ENCODE assay signal across 10 cellular contexts in genomic region chr1:43532716-43533115, GRCh38. TPM values are rescaled to one million over a fixed set of nuclear protein-coding genes. Genes with fewer than 3 reads are reported as not detected.
DNase-seq lines count a peak whose midpoint lies in the region; ATAC-seq, FAIRE-seq and TF ChIP-seq lines count a peak whose summit lies in the region.
"Had no signal": no experiment of that assay in that cellular context is flagged by ENCODE, and none has a peak within 500 bp of the region (broad histone marks: within the 10 kb centered on the region; RNA-seq: fewer than 3 reads in every experiment).

No MANE protein-coding gene starts in this region.

- no peak overlapping the region for H3K9ac ChIP-seq in SK-N-MC (ENCODE audit: insufficient read length)

- H3K4me3 ChIP-seq in CD4-positive, CD25-positive, alpha-beta regulatory T cell (ENCODE audit: low read depth, low read length): no peak overlapping the region
- H3K4me3 ChIP-seq in SK-N-MC (peak overlapping the region; percentile 93), esophagus (ENCODE audit: low read depth in 1 of 2, low read length in 2 of 2) (peak overlapping the region; percentile 74 to 81), pancreas (peak overlapping the region in 2 of 4 donors; percentile 75)

- FAIRE-seq in pancreas (lab: Jason Lieb, UNC): no peak
- FAIRE-seq: RCC 7860 had no signal

- no peak for ATAC-seq in CD4-positive, CD25-positive, alpha-beta regulatory T cell (ENCODE audit: low read depth in 2 of 2)
- no peak for ATAC-seq in pancreas
- no peak for ATAC-seq in GM18907 (IDR thresholded peaks at IDR 0.05; ENCODE audit: unreplicated experiment)
- no peak for ATAC-seq in GM19328 (IDR thresholded peaks at IDR 0.05; ENCODE audit: unreplicated experiment)

- H3K36me3 Mint-ChIP-seq in CD4-positive, CD25-positive, alpha-beta regulatory T cell: peaks cover 4% of the 10 kb centered on the region

- no peak overlapping the region for H3K27ac Mint-ChIP-seq in CD4-positive, CD25-positive, alpha-beta regulatory T cell

- no peaks in the 10 kb centered on the region for H3K36me3 ChIP-seq in CD4-positive, CD25-positive, alpha-beta regulatory T cell (ENCODE audit: control insufficient read depth, insufficient read depth, low read length)
- H3K36me3 ChIP-seq in SK-N-MC (ENCODE audit: insufficient read depth, low read length) (peaks cover 2% of the 10 kb centered on the region; the same call in 1 of the 2 replicates), esophagus (ENCODE audit: control insufficient read depth in 2 of 2, insufficient read depth in 2 of 2, low read length in 1 of 2) (no peaks in the 10 kb centered on the region), pancreas (no peaks in the 10 kb centered on the region)

- H3K9me3 Mint-ChIP-seq in CD4-positive, CD25-positive, alpha-beta regulatory T cell: peaks cover 0 to 2% (median 0%) of the 10 kb centered on the region in 7 donors

- intact Hi-C loops in pancreas (cut with DNase I): no loop called here

- no peaks in the 10 kb centered on the region for H3K9me3 ChIP-seq in CD4-positive, CD25-positive, alpha-beta regulatory T cell (ENCODE audit: control insufficient read depth in 2 of 2, low read length in 2 of 2)
- H3K9me3 ChIP-seq in SK-N-MC (ENCODE audit: low read depth, low read length) (no peaks in the 10 kb centered on the region), esophagus (ENCODE audit: control insufficient read depth in 2 of 2, insufficient read depth in 1 of 2, low read depth in 1 of 2, low read length in 1 of 2) (no peaks in the 10 kb centered on the region), pancreas (no peaks in the 10 kb centered on the region)

- H3K4me3 Mint-ChIP-seq in CD4-positive, CD25-positive, alpha-beta regulatory T cell: peak overlapping the region; percentile 48 to 72 (median 71)

- peaks cover 17% of the 10 kb centered on the region for H3K27me3 ChIP-seq in CD4-positive, CD25-positive, alpha-beta regulatory T cell (ENCODE audit: control insufficient read depth, insufficient read depth, low read length)
- H3K27me3 ChIP-seq in esophagus (ENCODE audit: control insufficient read depth in 1 of 2, insufficient read depth in 2 of 2, low read length in 2 of 2): no peaks in the 10 kb centered on the region
- H3K27me3 ChIP-seq in pancreas: no peaks in the 10 kb centered on the region

- H3K4me1 Mint-ChIP-seq in CD4-positive, CD25-positive, alpha-beta regulatory T cell: peaks cover 0 to 22% (median 17%) of the 10 kb centered on the region in 4 donors

- H3K4me1 ChIP-seq in CD4-positive, CD25-positive, alpha-beta regulatory T cell (ENCODE audit: control insufficient read depth, insufficient read depth, low read length, poor library complexity, severe bottlenecking): peaks cover 4% of the 10 kb centered on the region
- H3K4me1 ChIP-seq in esophagus (ENCODE audit: control insufficient read depth in 2 of 2, insufficient read depth in 2 of 2, low read length in 1 of 2): peaks cover 12 to 26% of the 10 kb centered on the region in 2 donors
- peaks cover 20 to 41% (median 27%) of the 10 kb centered on the region in 3 donors for H3K4me1 ChIP-seq in pancreas

- 36 to 47% methylated on average over 5 of the region's 5 CpGs for WGBS in esophagus, 2 donors
- WGBS in pancreas, 2 donors: 25 to 33% methylated on average over 5 of the region's 5 CpGs

- no peak overlapping the region for H3K27ac ChIP-seq in CD4-positive, CD25-positive, alpha-beta regulatory T cell (ENCODE audit: insufficient read depth, low read length, poor library complexity, severe bottlenecking)
- H3K27ac ChIP-seq in SK-N-MC: peak overlapping the region; percentile 15; the same call in 1 of the 2 replicates
- H3K27ac ChIP-seq in esophagus (ENCODE audit: low read depth in 2 of 2, low read length in 1 of 2): peak overlapping the region; percentile 70 to 80
- H3K27ac ChIP-seq in pancreas: peak overlapping the region in 3 of 4 donors; percentile 70 to 86 (median 80)

- no peak for DNase-seq in CD4-positive, CD25-positive, alpha-beta regulatory T cell
- DNase-seq in SK-N-MC (ENCODE audit: low read depth, low spot score): no peak
- DNase-seq in pancreas: peak in 1 of 6 donors; percentile 16
- no peak for DNase-seq in activated CD4-positive, CD25-positive, alpha-beta regulatory T cell (lab: John Stamatoyannopoulos, UW)
- DNase-seq in OCI-M2 (lab: John Stamatoyannopoulos, UW; ENCODE audit: unreplicated experiment): no peak
- DNase-seq: NCI-H1048 had no signal

- H3K27me3 Mint-ChIP-seq in CD4-positive, CD25-positive, alpha-beta regulatory T cell: peaks cover 68% of the 10 kb centered on the region

- no peak for TF ChIP-seq CTCF in pancreas (IDR thresholded peaks at IDR 0.05)

RNA-seq across cellular contexts. Expression of gene PTPRF, which starts 2.0 kb away (rescaled TPM):
- total RNA-seq in CD4-positive, CD25-positive, alpha-beta regulatory T cell: 0.22 TPM
- polyA plus RNA-seq in CD4-positive, CD25-positive, alpha-beta regulatory T cell: not detected
- 10 to 100 TPM; 62.7 to 69.9 TPM for polyA plus RNA-seq in esophagus
- total RNA-seq in pancreas: 100 to 1,000 TPM in 5 of 6 donors, 10 to 100 TPM in 1; 89.2 to 210 (median 131) TPM
- 10 to 100 TPM; 42.9 to 44.6 TPM for polyA plus RNA-seq in pancreas

Comparison
In these comparisons a context has a peak if more than half of its experiments do, and no peak if none do; other contexts are left out.
1. RNA of gene PTPRF, which starts 2.0 kb away (polyA plus RNA-seq): 62.7 to 69.9 TPM in esophagus and 42.9 to 44.6 TPM in pancreas; not detected in CD4-positive, CD25-positive, alpha-beta regulatory T cell; every median in the first group is over 10 times any median in the second.